In the genomic region with DNA sequence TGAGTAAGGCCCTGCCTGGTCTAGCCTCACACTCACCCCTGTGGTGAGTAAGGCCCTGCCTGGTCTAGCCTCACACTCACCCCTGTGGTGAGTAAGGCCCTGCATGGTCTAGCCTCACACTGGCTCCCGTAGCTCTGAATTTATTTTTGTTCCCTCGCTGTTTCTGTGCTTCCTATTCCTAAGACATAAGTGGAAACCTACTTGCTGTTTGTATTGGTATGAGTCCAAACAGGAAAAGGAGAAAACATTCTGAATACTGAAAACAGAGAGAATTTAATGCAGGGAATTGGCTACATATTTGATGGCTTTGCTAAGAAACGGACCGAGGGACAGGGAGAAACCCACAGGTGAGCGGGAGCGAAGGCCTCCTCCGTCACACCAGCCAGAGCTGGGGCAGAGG, we compare ENCODE assay signal across 26 cellular contexts.
"Had no signal": no experiment of that assay in that cellular context is flagged by ENCODE, and none has a peak within 500 bp of the region (broad histone marks: within the 10 kb centered on the region; RNA-seq: fewer than 3 reads in every experiment).

No MANE protein-coding gene starts in this region.

- H3K27ac ChIP-seq: dorsolateral prefrontal cortex, esophagus muscularis mucosa, lower lobe of right lung, neural progenitor cell, prostate gland, right atrium auricular region, stomach, tibial artery had no signal

- H3K27me3 ChIP-seq: neural progenitor cell, right atrium auricular region, tibial artery had no signal

- H3K4me3 Mint-ChIP-seq: immature natural killer cell; memory B cell; natural killer cell treated with Interleukin-12 subunit alpha and Interleukin-12 subunit beta and Interleukin-15 and Interleukin-18, amount 100 ng/mL, for 72 hours; neural progenitor cell; stimulated activated effector memory CD8-positive, alpha-beta T cell treated with anti-CD3 and anti-CD28 coated beads, Interleukin-12 subunit alpha, Interleukin-12 subunit beta, amount 100 ng/mL, for 72 hours; type B pancreatic cell had no signal

- H3K9me3 ChIP-seq: esophagus muscularis mucosa, lower lobe of right lung, prostate gland, right atrium auricular region, tibial artery had no signal

- DNase-seq: cortex of kidney; dorsolateral prefrontal cortex; effector CD4-positive, alpha-beta T cell; hypothalamus; immature natural killer cell; left ventricle myocardium superior; lower lobe of right lung; nucleus accumbens; stimulated activated CD4-positive, alpha-beta T cell treated with anti-CD3 and anti-CD28 coated beads, Interleukin-12 subunit alpha, Interleukin-12 subunit beta, amount 100 ng/mL, for 4 hours; stimulated activated CD4-positive, alpha-beta T cell treated with anti-CD3 and anti-CD28 coated beads, Interleukin-1b, Interleukin-23, amount 100 ng/mL, for 48 hours; stimulated activated CD4-positive, alpha-beta T cell treated with anti-CD3 and anti-CD28 coated beads, Interleukin-4, amount 100 ng/mL, for 1 hour; stimulated activated naive CD4-positive, alpha-beta T cell treated with Interleukin-2 at 50 U/mL for 16 hours; stomach; tibial artery had no signal

- H3K4me1 Mint-ChIP-seq: memory B cell; stimulated activated effector memory CD8-positive, alpha-beta T cell treated with anti-CD3 and anti-CD28 coated beads, Interleukin-12 subunit alpha, Interleukin-12 subunit beta, amount 100 ng/mL, for 72 hours had no signal

- H3K4me1 ChIP-seq: esophagus muscularis mucosa, lower lobe of right lung, neural progenitor cell, prostate gland, stomach, tibial artery had no signal

- H3K36me3 Mint-ChIP-seq: immature natural killer cell; memory B cell; natural killer cell treated with Interleukin-12 subunit alpha and Interleukin-12 subunit beta and Interleukin-15 and Interleukin-18, amount 100 ng/mL, for 72 hours; neural progenitor cell; stimulated activated effector memory CD8-positive, alpha-beta T cell treated with anti-CD3 and anti-CD28 coated beads, Interleukin-12 subunit alpha, Interleukin-12 subunit beta, amount 100 ng/mL, for 72 hours; type B pancreatic cell had no signal

- ATAC-seq: left ventricle myocardium superior; lower lobe of right lung; natural killer cell treated with Interleukin-12 subunit alpha and Interleukin-12 subunit beta and Interleukin-15 and Interleukin-18, amount 100 ng/mL, for 72 hours; sciatic nerve; stimulated activated effector memory CD8-positive, alpha-beta T cell treated with anti-CD3 and anti-CD28 coated beads, Interleukin-12 subunit alpha, Interleukin-12 subunit beta, amount 100 ng/mL, for 72 hours had no signal

- FAIRE-seq: frontal cortex, keratinocyte had no signal

- H3K36me3 ChIP-seq: esophagus muscularis mucosa, lower lobe of right lung, neural progenitor cell, prostate gland, right atrium auricular region, stomach, tibial artery had no signal

- H3K27ac Mint-ChIP-seq: immature natural killer cell; memory B cell; natural killer cell treated with Interleukin-12 subunit alpha and Interleukin-12 subunit beta and Interleukin-15 and Interleukin-18, amount 100 ng/mL, for 72 hours; neural progenitor cell; stimulated activated effector memory CD8-positive, alpha-beta T cell treated with anti-CD3 and anti-CD28 coated beads, Interleukin-12 subunit alpha, Interleukin-12 subunit beta, amount 100 ng/mL, for 72 hours; type B pancreatic cell had no signal

- H3K4me3 ChIP-seq: dorsolateral prefrontal cortex, esophagus muscularis mucosa, lower lobe of right lung, neural progenitor cell, prostate gland, right atrium auricular region, smooth muscle cell, stomach, tibial artery had no signal

- H3K9me3 Mint-ChIP-seq: immature natural killer cell; natural killer cell treated with Interleukin-12 subunit alpha and Interleukin-12 subunit beta and Interleukin-15 and Interleukin-18, amount 100 ng/mL, for 72 hours; stimulated activated effector memory CD8-positive, alpha-beta T cell treated with anti-CD3 and anti-CD28 coated beads, Interleukin-12 subunit alpha, Interleukin-12 subunit beta, amount 100 ng/mL, for 72 hours; type B pancreatic cell had no signal
